ENCODE assay signal across 20 cellular contexts in genomic region chr17:61519139-61519538, GRCh38.
"Had no signal": no experiment of that assay in that cellular context is flagged by ENCODE, and none has a peak within 500 bp of the region (broad histone marks: within the 10 kb centered on the region; RNA-seq: fewer than 3 reads in every experiment).

No MANE protein-coding gene starts in this region.

- H3K27ac ChIP-seq: Peyer's patch, SJSA1, SK-N-MC had no signal

- H3K4me3 ChIP-seq: Peyer's patch, SJSA1, SK-N-MC had no signal

- H3K4me1 ChIP-seq: Peyer's patch, SJSA1 had no signal

- DNase-seq: IMR-90, KG1, MM.1S, NCI-H1092 treated with DMSO at 0.1 percent for 48 hours, NCI-H1436, NCI-H187, NCI-H2029, NCI-H2081 treated with DMSO at 0.1 percent for 48 hours, NCI-H2171, NCI-H226, NCI-H446, NCI-H510A, NCI-H524 treated with DMSO at 0.1 percent for 48 hours, NCI-H69, NCI-H774, PC-3, Peyer's patch, SHP77 treated with DMSO at 0.1 percent for 48 hours had no signal

- H3K27me3 ChIP-seq: Peyer's patch had no signal

- H3K36me3 ChIP-seq: Peyer's patch, SJSA1 had no signal

- H3K9me3 ChIP-seq: Peyer's patch, SJSA1 had no signal
